Comparison of ENCODE assay signal across 23 cellular contexts in genomic region chr15:60675763-60676162, GRCh38.
"Had no signal": no experiment of that assay in that cellular context is flagged by ENCODE, and none has a peak within 500 bp of the region (broad histone marks: within the 10 kb centered on the region; RNA-seq: fewer than 3 reads in every experiment).

No MANE protein-coding gene starts in this region.

- H3K9me3 ChIP-seq: Peyer's patch, SJCRH30 had no signal

- FAIRE-seq: HTR-8/SVneo had no signal

- H2AFZ ChIP-seq: PC-9 had no signal

- H3K27ac ChIP-seq: HL-60, PC-9, Peyer's patch, SJCRH30 had no signal

- H3K36me3 ChIP-seq: Peyer's patch, SJCRH30 had no signal

- H3K4me1 ChIP-seq: Peyer's patch had no signal

- H3K27me3 ChIP-seq: Peyer's patch, SJCRH30 had no signal

- H3K4me3 ChIP-seq: PC-9, Peyer's patch, SJCRH30 had no signal

- DNase-seq: KBM-7; NCI-H1092 treated with DMSO at 0.1 percent for 48 hours; NCI-H1436; NCI-H187; NCI-H2029; NCI-H2081 treated with DMSO at 0.1 percent for 48 hours; NCI-H2171; NCI-H226; NCI-H446; NCI-H510A; NCI-H524 treated with DMSO at 0.1 percent for 48 hours; NCI-H69; NCI-H774; NK-92 treated with Interleukin-12 subunit alpha and Interleukin-12 subunit beta, amount 100 ng/mL, for 24 hours; OCI-M1; PC-9; Peyer's patch; SHP77 treated with DMSO at 0.1 percent for 48 hours; SJCRH30 had no signal

- ATAC-seq: Right ventricle myocardium inferior, SK-N-SH treated with all-trans-retinoic acid at 6 μM for 48 hours had no signal

- H3K4me2 ChIP-seq: PC-9 had no signal
